Comparison of ENCODE assay signal across 17 cellular contexts in genomic region chr18:33833847-33834246, GRCh38.
DNase-seq lines count a peak whose midpoint lies in the region; ATAC-seq and TF ChIP-seq lines count a peak whose summit lies in the region.
"Had no signal": no experiment of that assay in that cellular context is flagged by ENCODE, and none has a peak within 500 bp of the region (broad histone marks: within the 10 kb centered on the region; RNA-seq: fewer than 3 reads in every experiment).

No MANE protein-coding gene starts in this region.

- H3K9me3 ChIP-seq in mammary epithelial cell (replicated peaks; ENCODE audit: insufficient read depth, low read length): no peaks in the 10 kb centered on the region
- H3K9me3 ChIP-seq in breast epithelium: peaks cover 0 to 11% of the 10 kb centered on the region in 2 donors
- H3K9me3 ChIP-seq: prostate gland, vagina had no signal

- no peak overlapping the region for H2AFZ ChIP-seq in mammary epithelial cell (ENCODE audit: low read depth, low read length)

- no peak for ATAC-seq in stimulated activated naive B cell treated with anti-CD40 and anti-IgM and Interleukin-4, amounts not matched to agents 10 μg/mL and 1 μg/mL and 100 μg/mL, for 72 hours (replicated peaks)
- ATAC-seq in GM21360 (IDR thresholded peaks at IDR 0.05; ENCODE audit: unreplicated experiment): no peak

- H3K27me3 Mint-ChIP-seq in chondrocyte (ENCODE audit: low read depth): peaks cover 3% of the 10 kb centered on the region
- H3K27me3 Mint-ChIP-seq in stimulated activated naive B cell treated with anti-CD40 and anti-IgM and Interleukin-4, amounts not matched to agents 10 μg/mL and 1 μg/mL and 100 μg/mL, for 72 hours: no peaks in the 10 kb centered on the region
- H3K27me3 Mint-ChIP-seq: central memory CD8-positive, alpha-beta T cell had no signal

- no peaks in the 10 kb centered on the region for H4K20me1 ChIP-seq in mammary epithelial cell (ENCODE audit: insufficient read depth, low read length)

- H3K27ac ChIP-seq in mammary epithelial cell (ENCODE audit: insufficient read depth, low read depth, low read length) (no peak overlapping the region), breast epithelium (no peak overlapping the region)
- H3K27ac ChIP-seq: esophagus muscularis mucosa, prostate gland, suprapubic skin, vagina had no signal

- CTCF ChIA-PET in mammary epithelial cell (lab: Charles Lee; ENCODE audit: low non-redundant PET): no interaction called here

- intact Hi-C loops in mammary epithelial cell (cut with micrococcal nuclease) (no loop called here), breast epithelium (cut with DNase I; ENCODE audit: low total_unique reads) (no loop called here)

- H3K27me3 ChIP-seq in mammary epithelial cell (ENCODE audit: insufficient read depth, low read length) (no peaks in the 10 kb centered on the region), breast epithelium (no peaks in the 10 kb centered on the region)
- H3K27me3 ChIP-seq: esophagus muscularis mucosa, suprapubic skin, vagina had no signal

- DNase-seq in mammary epithelial cell (no peak), breast epithelium (ENCODE audit: low spot score in 2 of 2) (no peak), NB4 (ENCODE audit: low read depth) (peak; percentile 3), chondrocyte (ENCODE audit: low spot score) (no peak), retina (no peak), NCI-H774 (lab: John Stamatoyannopoulos, UW) (no peak)
- no peak for DNase-seq in stimulated activated naive B cell treated with anti-CD40 and anti-IgM and Interleukin-4, amounts not matched to agents 10 μg/mL and 1 μg/mL and 100 μg/mL, for 72 hours
- DNase-seq: activated gamma-delta T cell, amniotic stem cell, SHP77 treated with DMSO at 0.1 percent for 48 hours had no signal

- TF ChIP-seq CTCF in mammary epithelial cell (conservative IDR thresholded peaks at IDR 0.05 in 1 of 2, IDR thresholded peaks at IDR 0.05 in 1 of 2; ENCODE audit: extremely low read depth in 1 of 2, insufficient read depth in 1 of 2, low read depth in 1 of 2, low read length in 2 of 2) (peak; percentile 15 to 20), breast epithelium (IDR thresholded peaks at IDR 0.05) (no peak), NB4 (IDR thresholded peaks at IDR 0.05; ENCODE audit: low read depth, low read length) (no peak), chondrocyte (IDR thresholded peaks at IDR 0.05) (peak; percentile 50)

- no peak overlapping the region for H3K9ac ChIP-seq in mammary epithelial cell (ENCODE audit: insufficient read depth, low read length)

- no peak overlapping the region for H3K4me3 Mint-ChIP-seq in chondrocyte (ENCODE audit: unreplicated experiment)
- no peak overlapping the region for H3K4me3 Mint-ChIP-seq in stimulated activated naive B cell treated with anti-CD40 and anti-IgM and Interleukin-4, amounts not matched to agents 10 μg/mL and 1 μg/mL and 100 μg/mL, for 72 hours
- H3K4me3 Mint-ChIP-seq: central memory CD8-positive, alpha-beta T cell; neural crest cell had no signal

- no peaks in the 10 kb centered on the region for H3K79me2 ChIP-seq in mammary epithelial cell (ENCODE audit: insufficient read depth, low read length)

- H3K4me1 ChIP-seq in mammary epithelial cell (ENCODE audit: insufficient read depth, low read length) (no peaks in the 10 kb centered on the region), breast epithelium (no peaks in the 10 kb centered on the region)
- H3K4me1 ChIP-seq: esophagus muscularis mucosa, prostate gland, suprapubic skin, vagina had no signal

- BruUV-seq in mammary epithelial cell (replicated peaks; lab: Mats Ljungman, UMichigan): no TSS peak

- WGBS in mammary epithelial cell (ENCODE audit: low coverage, missing lambda C conversion rate): 50% methylated on average over 1 of the region's 1 CpG

- H3K4me2 ChIP-seq in mammary epithelial cell (ENCODE audit: insufficient read depth, low read depth, low read length): no peak overlapping the region

- dilution Hi-C loops in mammary epithelial cell (cut with HindIII; ENCODE audit: low sequenced_read_pairs): no loop called here

- H3K27ac Mint-ChIP-seq in chondrocyte (ENCODE audit: unreplicated experiment): no peak overlapping the region
- H3K27ac Mint-ChIP-seq in stimulated activated naive B cell treated with anti-CD40 and anti-IgM and Interleukin-4, amounts not matched to agents 10 μg/mL and 1 μg/mL and 100 μg/mL, for 72 hours: no peak overlapping the region

- H3K36me3 Mint-ChIP-seq in chondrocyte (ENCODE audit: low read depth): peaks cover 2% of the 10 kb centered on the region
- no peaks in the 10 kb centered on the region for H3K36me3 Mint-ChIP-seq in stimulated activated naive B cell treated with anti-CD40 and anti-IgM and Interleukin-4, amounts not matched to agents 10 μg/mL and 1 μg/mL and 100 μg/mL, for 72 hours

- H3K4me3 ChIP-seq in mammary epithelial cell (replicated peaks in 1 of 3; ENCODE audit: insufficient read depth in 1 of 3, low read depth in 2 of 3, low read length in 3 of 3) (no peak overlapping the region), breast epithelium (no peak overlapping the region), NB4 (ENCODE audit: low read depth, low read length) (no peak overlapping the region)
- H3K4me3 ChIP-seq: esophagus muscularis mucosa, prostate gland, suprapubic skin, vagina had no signal

- no peak for TF ChIP-seq POLR2A in breast epithelium (IDR thresholded peaks at IDR 0.05)
- TF ChIP-seq POLR2A in NB4 (IDR thresholded peaks at IDR 0.05; ENCODE audit: extremely low read depth, insufficient read length): no peak

- H3K4me1 Mint-ChIP-seq in chondrocyte (ENCODE audit: low read depth): no peaks in the 10 kb centered on the region
- H3K4me1 Mint-ChIP-seq in stimulated activated naive B cell treated with anti-CD40 and anti-IgM and Interleukin-4, amounts not matched to agents 10 μg/mL and 1 μg/mL and 100 μg/mL, for 72 hours: no peaks in the 10 kb centered on the region
- H3K4me1 Mint-ChIP-seq: central memory CD8-positive, alpha-beta T cell; neural crest cell had no signal

- H3K36me3 ChIP-seq in mammary epithelial cell (ENCODE audit: insufficient read depth, low read length): no peaks in the 10 kb centered on the region
- no peaks in the 10 kb centered on the region for H3K36me3 ChIP-seq in breast epithelium
- H3K36me3 ChIP-seq: esophagus muscularis mucosa, prostate gland, suprapubic skin, vagina had no signal

- in situ Hi-C loops in mammary epithelial cell (cut with MboI; ENCODE audit: low sequenced_read_pairs in 2 of 2): no loop called here

- H3K9me3 Mint-ChIP-seq in chondrocyte (ENCODE audit: low read depth): peaks cover 16% of the 10 kb centered on the region
- peaks cover 1 to 3% of the 10 kb centered on the region in 2 donors for H3K9me3 Mint-ChIP-seq in stimulated activated naive B cell treated with anti-CD40 and anti-IgM and Interleukin-4, amounts not matched to agents 10 μg/mL and 1 μg/mL and 100 μg/mL, for 72 hours
- H3K9me3 Mint-ChIP-seq: neural crest cell had no signal

Comparison
In these comparisons a context has a peak if more than half of its experiments do, and no peak if none do; other contexts are left out.
1. CTCF ChIP-seq: peak in mammary epithelial cell (2 of 2) and chondrocyte (single experiment); none in breast epithelium (0 of 3) and NB4 (single experiment).